ENCODE assay signal across 9 cellular contexts in genomic region chr16:27515874-27516353, GRCh38. TPM values are rescaled to one million over a fixed set of nuclear protein-coding genes. Genes with fewer than 3 reads are reported as not detected.
DNase-seq lines count a peak whose midpoint lies in the region; ATAC-seq lines count a peak whose summit lies in the region.
"Had no signal": no experiment of that assay in that cellular context is flagged by ENCODE, and none has a peak within 500 bp of the region (broad histone marks: within the 10 kb centered on the region; RNA-seq: fewer than 3 reads in every experiment).

No MANE protein-coding gene starts in this region.

- no peaks in the 10 kb centered on the region for H3K4me1 Mint-ChIP-seq in activated T-cell treated with anti-CD3 and anti-CD28 coated beads, Interleukin-2, amount 50 U/mL, for 72 hours (ENCODE audit: low read depth)

- H3K36me3 Mint-ChIP-seq in activated T-cell treated with anti-CD3 and anti-CD28 coated beads, Interleukin-2, amount 50 U/mL, for 72 hours (ENCODE audit: insufficient read depth in 2 of 2), result peaks cover 0 to 7% of the 10 kb centered on the region in 2 donors

- peak; percentile 47 to 54 for ATAC-seq in activated T-cell treated with anti-CD3 and anti-CD28 coated beads, Interleukin-2, amount 50 U/mL, for 72 hours (replicated peaks in 1 of 2)
- no peak for ATAC-seq in HG03025 (IDR thresholded peaks at IDR 0.05; ENCODE audit: low FRiP score, unreplicated experiment)

- H3K27ac Mint-ChIP-seq in activated T-cell treated with anti-CD3 and anti-CD28 coated beads, Interleukin-2, amount 50 U/mL, for 72 hours, result no peak overlapping the region
- H3K27ac Mint-ChIP-seq: activated naive CD8-positive, alpha-beta T cell had no signal

- H3K4me3 Mint-ChIP-seq in activated T-cell treated with anti-CD3 and anti-CD28 coated beads, Interleukin-2, amount 50 U/mL, for 72 hours, result no peak overlapping the region
- H3K4me3 Mint-ChIP-seq: activated naive CD8-positive, alpha-beta T cell had no signal

- H3K9me3 Mint-ChIP-seq in activated T-cell treated with anti-CD3 and anti-CD28 coated beads, Interleukin-2, amount 50 U/mL, for 72 hours, result no peaks in the 10 kb centered on the region

- DNase-seq in activated CD4-positive, CD25-positive, alpha-beta regulatory T cell treated with anti-CD3 and anti-CD28 coated beads, Interleukin-2, amount 50 U/mL, for 72 hours, result peak; percentile 41
- DNase-seq in activated CD4-positive, CD25-positive, alpha-beta regulatory T cell (lab: John Stamatoyannopoulos, UW), result no peak
- peak; percentile 19 for DNase-seq in LHCN-M2 (ENCODE audit: low read depth)
- peak; percentile 10 to 18 for DNase-seq in activated T-cell treated with anti-CD3 and anti-CD28 coated beads, Interleukin-2, amount 50 U/mL, for 72 hours
- DNase-seq in hepatic stellate cell (ENCODE audit: low spot score), result peak; percentile 63
- DNase-seq in stimulated activated CD4-positive, alpha-beta T cell treated with anti-CD3 and anti-CD28 coated beads, Interleukin-4, amount 100 ng/mL, for 1 hour, result peak; percentile 14
- no peak for DNase-seq in OCI-M2 (lab: John Stamatoyannopoulos, UW; ENCODE audit: unreplicated experiment)

- no peaks in the 10 kb centered on the region for H3K27me3 Mint-ChIP-seq in activated T-cell treated with anti-CD3 and anti-CD28 coated beads, Interleukin-2, amount 50 U/mL, for 72 hours (ENCODE audit: low read depth)
- H3K27me3 Mint-ChIP-seq: activated naive CD8-positive, alpha-beta T cell had no signal

RNA-seq across cellular contexts. Expression of gene GTF3C1, which starts 33.8 kb away (rescaled TPM):
- 70.9 and 77.5 TPM in 2 replicates for total RNA-seq in LHCN-M2 (2014; rRNA removed)
- 39.3 TPM for polyA plus RNA-seq in LHCN-M2 (2012)
- total RNA-seq in activated T-cell treated with anti-CD3 and anti-CD28 coated beads, Interleukin-2, amount 50 U/mL, for 72 hours, result 10 to 100 TPM; 49.6 to 61.1 TPM

RNA-seq across cellular contexts. Expression of gene KATNIP, which starts 34.0 kb away (rescaled TPM):
- 8.6 and 11.7 TPM in 2 replicates for total RNA-seq in LHCN-M2 (2014; rRNA removed)
- 9.6 TPM for polyA plus RNA-seq in LHCN-M2 (2012)
- total RNA-seq in activated T-cell treated with anti-CD3 and anti-CD28 coated beads, Interleukin-2, amount 50 U/mL, for 72 hours, result 10 to 100 TPM; 14.8 to 15.1 TPM

Comparison
In these comparisons a context has a peak if more than half of its experiments do, and no peak if none do; other contexts are left out.
1. DNase-seq: peak in activated CD4-positive, CD25-positive, alpha-beta regulatory T cell treated with anti-CD3 and anti-CD28 coated beads, Interleukin-2, amount 50 U/mL, for 72 hours (single experiment), LHCN-M2 (single experiment), activated T-cell treated with anti-CD3 and anti-CD28 coated beads, Interleukin-2, amount 50 U/mL, for 72 hours (2 of 2), hepatic stellate cell (single experiment) and stimulated activated CD4-positive, alpha-beta T cell treated with anti-CD3 and anti-CD28 coated beads, Interleukin-4, amount 100 ng/mL, for 1 hour (single experiment); none in activated CD4-positive, CD25-positive, alpha-beta regulatory T cell (0 of 4) and OCI-M2 (single experiment).